27 cellular contexts compared by ENCODE assay signal in the genomic region with DNA sequence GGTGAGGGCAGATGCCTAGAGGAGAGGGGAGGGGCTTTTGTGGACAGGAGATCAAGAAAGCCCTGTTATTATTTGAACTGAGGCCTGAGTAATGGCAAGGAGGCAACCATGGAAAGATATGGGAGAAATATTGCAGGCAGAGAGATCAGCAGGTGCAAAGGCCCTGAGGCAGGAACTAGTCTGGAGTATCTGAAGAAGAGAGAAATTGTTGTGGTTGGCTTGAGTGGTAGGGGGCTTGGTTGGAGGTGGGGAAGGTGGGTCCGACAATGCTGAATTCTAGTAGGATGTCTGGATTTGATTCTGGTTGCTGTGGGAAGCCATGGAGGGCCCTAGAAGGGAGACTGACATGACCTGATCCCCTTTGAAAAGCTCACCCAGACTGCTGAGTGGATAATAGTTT. TPM values are rescaled to one million over a fixed set of nuclear protein-coding genes. Genes with fewer than 3 reads are reported as not detected.
DNase-seq lines count a peak whose midpoint lies in the region; ATAC-seq, FAIRE-seq and TF ChIP-seq lines count a peak whose summit lies in the region.
"Had no signal": no experiment of that assay in that cellular context is flagged by ENCODE, and none has a peak within 500 bp of the region (broad histone marks: within the 10 kb centered on the region; RNA-seq: fewer than 3 reads in every experiment).

No MANE protein-coding gene starts in this region.

- H2BK15ac ChIP-seq in H1 (ENCODE audit: low read length) = no peak overlapping the region

- no peak for ATAC-seq in CD4-positive, alpha-beta T cell (ENCODE audit: poor library complexity)
- no peak for ATAC-seq in upper lobe of right lung
- ATAC-seq: A549; CD8-positive, alpha-beta T cell; GM12878; HCT116 had no signal

- TF ChIP-seq EP300 in H1 (IDR thresholded peaks at IDR 0.05; ENCODE audit: borderline replicate concordance in 1 of 2, low read depth in 2 of 2, low read length in 2 of 2) = no peak

- H3K4ac ChIP-seq in H1 (replicated peaks; ENCODE audit: insufficient read length, low read depth, low read length) = no peak overlapping the region

- peaks cover 2% of the 10 kb centered on the region; the same call in 1 of the 2 replicates for H3K23me2 ChIP-seq in H1 (ENCODE audit: low read depth, low read length)

- H4K8ac ChIP-seq in H1 (ENCODE audit: extremely low read depth, insufficient read depth, low read length) = no peak overlapping the region

- no peak overlapping the region for H2AK5ac ChIP-seq in H1 (ENCODE audit: low read depth, low read length)

- no peak overlapping the region for H4K91ac ChIP-seq in H1 (replicated peaks; ENCODE audit: insufficient read length, low read length)

- peaks cover 19% of the 10 kb centered on the region for H3K4me1 ChIP-seq in HEK293 (ENCODE audit: control insufficient read depth, insufficient read depth, low read length)
- no peaks in the 10 kb centered on the region for H3K4me1 ChIP-seq in H1 (replicated peaks in 1 of 4; ENCODE audit: control insufficient read depth in 3 of 4, insufficient read depth in 4 of 4, low read length in 3 of 4)
- peaks cover 21% of the 10 kb centered on the region for H3K4me1 ChIP-seq in upper lobe of right lung

- no peak for FAIRE-seq in H1 (lab: Jason Lieb, UNC)
- FAIRE-seq: A549, GM12878, GM19239 had no signal

- POLR2A ChIA-PET in CD4-positive, alpha-beta T cell (lab: Charles Lee) = no interaction called here
- POLR2A ChIA-PET in HEK293 (lab: Yijun Ruan, JAX) = no interaction called here
- POLR2A ChIA-PET in H1 (lab: Charles Lee; ENCODE audit: partially characterized antibody) = no interaction called here

- no peak overlapping the region for H2BK5ac ChIP-seq in H1 (ENCODE audit: low read depth, low read length)

- H4K20me1 ChIP-seq in H1 (replicated peaks in 1 of 2; ENCODE audit: control insufficient read depth in 1 of 2, insufficient read depth in 2 of 2, low read length in 2 of 2) = peaks cover 0 to 4% of the 10 kb centered on the region in 2 experiments

- H3K23ac ChIP-seq in H1 (ENCODE audit: insufficient read length) = no peak overlapping the region

- no peaks in the 10 kb centered on the region for H3K36me3 ChIP-seq in HEK293 (ENCODE audit: control insufficient read depth in 2 of 2, insufficient read depth in 1 of 2, low read length in 2 of 2)
- H3K36me3 ChIP-seq in H1 (ENCODE audit: control insufficient read depth in 2 of 4, insufficient read depth in 4 of 4, low read length in 3 of 4) = no peaks in the 10 kb centered on the region
- H3K36me3 ChIP-seq in upper lobe of right lung = no peaks in the 10 kb centered on the region
- H3K36me3 ChIP-seq: BE2C had no signal

- no peak overlapping the region for H3K18ac ChIP-seq in H1 (ENCODE audit: extremely low read depth, low read length)

- CTCF ChIA-PET in CD4-positive, alpha-beta T cell (lab: Charles Lee) = no interaction called here
- CTCF ChIA-PET in HEK293 (lab: Yijun Ruan, JAX) (no interaction called here), H1 (lab: Charles Lee; ENCODE audit: partially characterized antibody) (interaction anchor here (0.6 to 1.5 kb wide), 2 partner anchors 18 to 209 kb away, joined by 3 to 5 read pairs; no protein-coding TSS in a partner anchor)

- peak overlapping the region; percentile 55 for H3K4me3 Mint-ChIP-seq in CD4-positive, alpha-beta T cell
- H3K4me3 Mint-ChIP-seq in neural crest cell = peak overlapping the region; percentile 93
- H3K4me3 Mint-ChIP-seq: CD14-positive monocyte; CD8-positive, alpha-beta T cell; H9; HFFc6 had no signal

- no peak overlapping the region for H2BK20ac ChIP-seq in H1 (ENCODE audit: low read length)

- TF ChIP-seq CTCF in CD4-positive, alpha-beta T cell (IDR thresholded peaks at IDR 0.05) = no peak
- TF ChIP-seq CTCF in HEK293 (tag by site-specific recombination; IDR thresholded peaks at IDR 0.05) (no peak), H1 (IDR thresholded peaks at IDR 0.05; ENCODE audit: control extremely low read depth in 1 of 3, insufficient read depth in 1 of 3, low read depth in 1 of 3, low read length in 3 of 3) (no peak), neural crest cell (conservative IDR thresholded peaks at IDR 0.05) (no peak), upper lobe of right lung (IDR thresholded peaks at IDR 0.05) (no peak)

- no peak overlapping the region for H3K14ac ChIP-seq in H1 (ENCODE audit: insufficient read length)

- no peak overlapping the region for H3K27ac ChIP-seq in CD4-positive, alpha-beta T cell (ENCODE audit: low read depth, low read length)
- H3K27ac ChIP-seq in HEK293 (ENCODE audit: extremely low read depth, low read depth, low read length) = no peak overlapping the region
- H3K27ac ChIP-seq in H1 (ENCODE audit: low read depth, low read length) = no peak overlapping the region
- H3K27ac ChIP-seq in upper lobe of right lung = no peak overlapping the region
- H3K27ac ChIP-seq: A549; BLaER1 treated with 17β-estradiol and CSF1 and Interleukin-3, amounts not matched to agents 10 nM and 100 nM; GM23248 had no signal

- H3K36me3 Mint-ChIP-seq in CD4-positive, alpha-beta T cell (ENCODE audit: low read depth) = peaks cover 20% of the 10 kb centered on the region
- H3K36me3 Mint-ChIP-seq in neural crest cell (ENCODE audit: low read depth) = peaks cover 13% of the 10 kb centered on the region
- H3K36me3 Mint-ChIP-seq: CD14-positive monocyte had no signal

- peaks cover 5 to 20% of the 10 kb centered on the region in 2 experiments for H3K79me2 ChIP-seq in H1 (ENCODE audit: control insufficient read depth in 1 of 2, insufficient read depth in 2 of 2, low read length in 2 of 2)

- H4K5ac ChIP-seq in H1 (ENCODE audit: insufficient read length, low read depth, low read length) = no peak overlapping the region

- no peaks in the 10 kb centered on the region for H3K27me3 ChIP-seq in CD4-positive, alpha-beta T cell (ENCODE audit: control insufficient read depth, insufficient read depth, low read length)
- H3K27me3 ChIP-seq in H1 (replicated peaks in 1 of 4; ENCODE audit: control insufficient read depth in 3 of 4, extremely low read depth in 1 of 4, insufficient read depth in 3 of 4, low read length in 3 of 4) = peaks cover 0 to 12% (median 9%) of the 10 kb centered on the region in 4 experiments; a peak in 3 of 7 replicates
- H3K27me3 ChIP-seq in upper lobe of right lung = no peaks in the 10 kb centered on the region
- H3K27me3 ChIP-seq: BE2C; BLaER1 treated with 17β-estradiol and CSF1 and Interleukin-3, amounts not matched to agents 10 nM and 100 nM had no signal

- no peak overlapping the region for H3K9ac ChIP-seq in H1 (replicated peaks in 1 of 4; ENCODE audit: extremely low read depth in 1 of 4, low read depth in 3 of 4, low read length in 3 of 4)
- H3K9ac ChIP-seq: BLaER1 treated with 17β-estradiol and CSF1 and Interleukin-3, amounts not matched to agents 10 nM and 100 nM; GM23248 had no signal

- no peak overlapping the region for H3K27ac Mint-ChIP-seq in CD4-positive, alpha-beta T cell
- H3K27ac Mint-ChIP-seq in neural crest cell (ENCODE audit: unreplicated experiment) = peak overlapping the region; percentile 8
- H3K27ac Mint-ChIP-seq: CD14-positive monocyte; CD8-positive, alpha-beta T cell; H9; HFFc6 had no signal

- H3K4me1 Mint-ChIP-seq in CD4-positive, alpha-beta T cell (ENCODE audit: low read depth) = peaks cover 34% of the 10 kb centered on the region
- peaks cover 27% of the 10 kb centered on the region for H3K4me1 Mint-ChIP-seq in neural crest cell

- H3K4me3 ChIP-seq in HEK293 (ENCODE audit: low read depth, low read length) (no peak overlapping the region), H1 (ENCODE audit: extremely low read depth in 1 of 4, insufficient read depth in 2 of 4, low read depth in 3 of 4, low read length in 4 of 4) (no peak overlapping the region), upper lobe of right lung (no peak overlapping the region)
- H3K4me3 ChIP-seq: A549; BLaER1 treated with 17β-estradiol and CSF1 and Interleukin-3, amounts not matched to agents 10 nM and 100 nM; GM12878; GM23248 had no signal

- 100% methylated on average over 1 of the region's 1 CpG; no CpG with 5 or more reads in 1 of the 2 experiments for WGBS in H1 (ENCODE audit: extremely low coverage in 1 of 2, insufficient coverage in 1 of 2, insufficient read length in 1 of 2, insufficient replicate concordance in 2 of 2, low coverage in 1 of 2, low lambda C conversion rate in 2 of 2, missing lambda C conversion rate in 1 of 2), 2 experiments

- no peak for TF ChIP-seq POLR2A in H1 (IDR thresholded peaks at IDR 0.05; ENCODE audit: control extremely low read depth in 1 of 2, low read depth in 2 of 2, low read length in 2 of 2)

- no peak overlapping the region for H3K4me2 ChIP-seq in H1 (ENCODE audit: insufficient read depth in 1 of 2, low read depth in 2 of 2, low read length in 2 of 2)
- H3K4me2 ChIP-seq: A549; BLaER1 treated with 17β-estradiol and CSF1 and Interleukin-3, amounts not matched to agents 10 nM and 100 nM had no signal

- no peak overlapping the region for H2AFZ ChIP-seq in H1 (ENCODE audit: low read length)
- H2AFZ ChIP-seq: GM23248 had no signal

- H3K9me3 ChIP-seq in CD4-positive, alpha-beta T cell (ENCODE audit: control insufficient read depth, low read length) = peaks cover 11% of the 10 kb centered on the region
- H3K9me3 ChIP-seq in HEK293 (ENCODE audit: control insufficient read depth, insufficient read depth, low read depth, low read length) (peaks cover 3% of the 10 kb centered on the region), H1 (ENCODE audit: insufficient read depth in 2 of 2, low read depth in 1 of 2, low read length in 1 of 2) (peaks cover 0 to 10% of the 10 kb centered on the region in 2 experiments; a peak in 2 of 4 replicates), upper lobe of right lung (peaks cover 7% of the 10 kb centered on the region)
- H3K9me3 ChIP-seq: BE2C had no signal

- no peak for TF ChIP-seq RAD21 in H1 (IDR thresholded peaks at IDR 0.05 in 1 of 2, conservative IDR thresholded peaks at IDR 0.05 in 1 of 2; ENCODE audit: low read depth in 2 of 2, low read length in 2 of 2)

- H3K27me3 Mint-ChIP-seq in CD4-positive, alpha-beta T cell = no peaks in the 10 kb centered on the region
- peaks cover 12% of the 10 kb centered on the region for H3K27me3 Mint-ChIP-seq in neural crest cell (ENCODE audit: low read depth)

- no peak for DNase-seq in CD4-positive, alpha-beta T cell
- DNase-seq in H1 (ENCODE audit: low read depth in 1 of 2, low spot score in 2 of 2) (no peak), neural crest cell (ENCODE audit: low read depth, low spot score) (no peak), upper lobe of right lung (no peak), T1000 (lab: John Stamatoyannopoulos, UW) (no peak), NCI-H146 treated with DMSO at 0.1 percent for 48 hours (lab: John Stamatoyannopoulos, UW; ENCODE audit: unreplicated experiment) (no peak)
- DNase-seq in stimulated activated CD4-positive, alpha-beta T cell treated with anti-CD3 and anti-CD28 coated beads, Interleukin-4, amount 100 ng/mL, for 24 hours = no peak
- DNase-seq: 8988T; ACHN; AML-193; BE2C; Caco-2; CD8-positive, alpha-beta T cell; DMS153; DMS79; EL; GDM1; GM23248; H9; HFFc6 had no signal

- peaks cover 4% of the 10 kb centered on the region for H3K9me3 Mint-ChIP-seq in CD4-positive, alpha-beta T cell
- peaks cover 27% of the 10 kb centered on the region for H3K9me3 Mint-ChIP-seq in neural crest cell

- no peaks in the 10 kb centered on the region for H3K79me1 ChIP-seq in H1 (ENCODE audit: low read depth, low read length)

- intact Hi-C loops in CD4-positive, alpha-beta T cell (cut with DNase I, micrococcal nuclease) = loop anchor here (2.0 to 10.0 kb wide), 6 partner anchors 27 to 725 kb away; a partner anchor contains a TSS
- intact Hi-C loops in upper lobe of right lung (cut with DNase I) = no loop called here

- no peak overlapping the region for H2BK120ac ChIP-seq in H1 (replicated peaks; ENCODE audit: low read depth, low read length)

- H3K56ac ChIP-seq in H1 (replicated peaks; ENCODE audit: insufficient read length, low read depth, low read length) = no peak overlapping the region

- no peak overlapping the region for H2BK12ac ChIP-seq in H1 (ENCODE audit: low read depth, low read length)

RNA-seq across cellular contexts. Expression of a gene that starts 2.4 kb away (rescaled TPM):
- 10 to 100 TPM; 50.9 to 63.6 TPM for total RNA-seq in CD4-positive, alpha-beta T cell
- total RNA-seq in H1 (2021; fragmentation: NEBNext Ultra II Directional; extraction: Animal tissue kit (Norgen Biotek cat#: 25700)) = 59.3 and 64.3 TPM in 2 replicates
- 15.4 and 27.7 TPM in 2 replicates for polyA plus RNA-seq in H1 (2011; rRNA removed)
- 43.2 TPM for polyA plus RNA-seq in H1 (2011; cell fraction: cytosol; rRNA removed)
- polyA plus RNA-seq in H1 (2011; cell fraction: nucleus; rRNA removed) = 13.8 TPM
- 35.6 to 48.9 TPM (median 37.9 TPM) in 4 replicates for polyA plus RNA-seq in H1 (2012, experiment 1 of 2)
- 11.4 TPM for polyA plus RNA-seq in H1 (2012, experiment 2 of 2)
- 46.8 TPM for polyA plus RNA-seq in H1 (2013, experiment 1 of 2)
- polyA plus RNA-seq in H1 (2013, experiment 2 of 2) = 45.1 TPM
- polyA minus RNA-seq in H1 (2011; rRNA and poly(A)+ RNA removed) = 46.6 and 74.6 TPM in 2 replicates
- 24.0 TPM for polyA minus RNA-seq in H1 (2011; cell fraction: cytosol; rRNA and poly(A)+ RNA removed)
- 83.1 TPM for polyA minus RNA-seq in H1 (2011; cell fraction: nucleus; rRNA and poly(A)+ RNA removed)
- total RNA-seq in neural crest cell = 58.6 and 59.9 TPM in 2 replicates
- 45.1 TPM for total RNA-seq in upper lobe of right lung
